8 cellular contexts compared by ENCODE assay signal in genomic region chr12:26298785-26299621, GRCh38.
DNase-seq lines count a peak whose midpoint lies in the region; ATAC-seq and TF ChIP-seq lines count a peak whose summit lies in the region.

No MANE protein-coding gene starts in this region.

- H3K4me1 ChIP-seq in PC-9 (replicated peaks; ENCODE audit: insufficient read depth) (peaks cover 19% of the 10 kb centered on the region), mesendoderm (ENCODE audit: control insufficient read depth, low read depth, low read length) (no peaks in the 10 kb centered on the region)

- peaks cover 27% of the 10 kb centered on the region for H3F3A ChIP-seq in PC-9 (ENCODE audit: insufficient read depth, low read depth)

- H3K4me3 ChIP-seq in PC-9, result peak overlapping the region; percentile 56
- no peak overlapping the region for H3K4me3 ChIP-seq in mesendoderm (ENCODE audit: low read length)

- H3K4ac ChIP-seq in mesendoderm (ENCODE audit: low read depth, low read length), result no peak overlapping the region

- H3K79me2 ChIP-seq in PC-9 (ENCODE audit: low read depth), result no peaks in the 10 kb centered on the region
- no peaks in the 10 kb centered on the region for H3K79me2 ChIP-seq in mesendoderm (ENCODE audit: control insufficient read depth, insufficient read depth, low read length)

- H3K4me2 ChIP-seq in PC-9 (peak overlapping the region; percentile 84), mesendoderm (ENCODE audit: low read length) (no peak overlapping the region)

- H2BK5ac ChIP-seq in mesendoderm (ENCODE audit: low read length), result no peak overlapping the region

- POLR2A ChIA-PET in PC-9 (lab: Charles Lee; ENCODE audit: unreplicated experiment), result interaction anchor here (0.6 to 0.7 kb wide), 4 partner anchors 19 to 1464 kb away, joined by 3 to 10 read pairs (median 3); partner anchors contain the start of gene ITPR2

- H3K36me3 ChIP-seq in PC-9 (ENCODE audit: low read depth), result no peaks in the 10 kb centered on the region
- H3K36me3 ChIP-seq in mesendoderm (ENCODE audit: control insufficient read depth, insufficient read depth, low read length), result no peaks in the 10 kb centered on the region

- ATAC-seq in GM19023 (IDR thresholded peaks at IDR 0.05; ENCODE audit: unreplicated experiment) (peak; percentile 99), HG03060 (IDR thresholded peaks at IDR 0.05; ENCODE audit: low read depth, unreplicated experiment) (peak; percentile 97)

- WGBS in mesendoderm (ENCODE audit: extremely low coverage, insufficient coverage, low lambda C conversion rate), result no CpG with 5 or more reads among the region's 6 CpGs

- TF ChIP-seq CTCF in PC-9 (conservative IDR thresholded peaks at IDR 0.05), result peak; percentile 62

- H2BK15ac ChIP-seq in mesendoderm (replicated peaks; ENCODE audit: low read depth), result no peak overlapping the region

- intact Hi-C loops in PC-9 (cut with micrococcal nuclease; ENCODE audit: unreplicated experiment), result loop anchor here (1.0 to 2.0 kb wide), 3 partner anchors 24 to 198 kb away; no protein-coding TSS in a partner anchor

- H3K79me1 ChIP-seq in mesendoderm (ENCODE audit: low read length), result no peaks in the 10 kb centered on the region

- peak overlapping the region; percentile 77 for H2AFZ ChIP-seq in PC-9

- no peak overlapping the region for H2AK5ac ChIP-seq in mesendoderm (ENCODE audit: low read length)

- no peak overlapping the region for H4K5ac ChIP-seq in mesendoderm (ENCODE audit: low read length)

- no peaks in the 10 kb centered on the region for H4K20me1 ChIP-seq in PC-9 (ENCODE audit: insufficient read depth)

- H3K27me3 ChIP-seq in PC-9 (ENCODE audit: insufficient read depth, low read depth) (no peaks in the 10 kb centered on the region), mesendoderm (ENCODE audit: insufficient read depth, low read length, poor library complexity) (no peaks in the 10 kb centered on the region)

- H3K27ac ChIP-seq in PC-9 (peak overlapping the region; percentile 85), mesendoderm (ENCODE audit: low read depth, low read length) (no peak overlapping the region)

- H2BK120ac ChIP-seq in mesendoderm (ENCODE audit: low read depth, low read length), result no peak overlapping the region

- no peak overlapping the region for H3K18ac ChIP-seq in mesendoderm (ENCODE audit: low read length)

- H3K56ac ChIP-seq in mesendoderm (ENCODE audit: low read length), result no peak overlapping the region

- CTCF ChIA-PET in PC-9 (lab: Charles Lee), result interaction anchor here (1.0 kb wide), 1 partner anchor 19 kb away, joined by 4 read pairs; no protein-coding TSS in a partner anchor

- H3K9me3 ChIP-seq in PC-9 (ENCODE audit: insufficient read depth, low read depth), result no peaks in the 10 kb centered on the region

- no peak overlapping the region for H3K9ac ChIP-seq in mesendoderm (ENCODE audit: low read length)

- TSS peak; percentile 25 for BruUV-seq in PC-9 (replicated peaks; lab: Mats Ljungman, UMichigan)

- no peak overlapping the region for H3K23ac ChIP-seq in mesendoderm (ENCODE audit: low read length)

- DNase-seq in AML-193 (lab: John Stamatoyannopoulos, UW) (peak; percentile 81 to 88), PC-9 (peak; percentile 49 to 84), dedifferentiated amniotic fluid mesenchymal stem cell (ENCODE audit: extremely low spot score) (peak; percentile 82), mesendoderm (peak; percentile 6), NCI-H748 (lab: John Stamatoyannopoulos, UW; ENCODE audit: unreplicated experiment) (no peak)
- no peak for DNase-seq in activated CD4-positive, alpha-beta T cell treated with anti-CD3 and anti-CD28 coated beads, Interleukin-2, amount 50 U/mL, for 48 hours

- H3K9me2 ChIP-seq in PC-9 (ENCODE audit: insufficient read depth), result no peaks in the 10 kb centered on the region

- H4K8ac ChIP-seq in mesendoderm (ENCODE audit: low read depth, low read length), result no peak overlapping the region

Comparison
In these comparisons a context has a peak if more than half of its experiments do, and no peak if none do; other contexts are left out.
1. DNase-seq: peak in AML-193 (2 of 2), PC-9 (2 of 2), dedifferentiated amniotic fluid mesenchymal stem cell (single experiment) and mesendoderm (single experiment); none in NCI-H748 (single experiment) and activated CD4-positive, alpha-beta T cell treated with anti-CD3 and anti-CD28 coated beads, Interleukin-2, amount 50 U/mL, for 48 hours (0 of 2).